1 cellular context compared by ENCODE assay signal in the genomic region with DNA sequence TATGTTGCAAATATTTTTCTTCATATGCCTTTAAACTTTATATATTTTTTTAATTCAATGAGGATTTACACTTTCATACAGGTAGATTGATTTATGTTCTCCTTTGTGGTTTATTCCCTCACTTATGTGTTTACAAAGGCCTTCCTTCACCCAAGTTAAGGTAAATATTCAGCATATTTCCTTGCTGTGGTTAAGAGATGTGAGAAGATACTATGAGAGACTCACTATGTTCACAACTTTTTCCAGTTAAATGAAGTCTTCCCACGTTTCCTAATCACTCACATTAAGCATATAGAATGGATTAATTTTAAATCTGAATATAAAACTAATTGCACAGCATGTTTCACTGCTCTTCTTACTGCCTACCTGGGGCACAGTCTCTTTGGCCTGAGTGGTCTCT.
TF ChIP-seq lines count a peak whose summit lies in the region.

No MANE protein-coding gene starts in this region.

TF ChIP-seq in GM23338, 12 proteins besides CTCF, POLR2A, EP300 and RAD21 (continued from another document):
- TF ChIP-seq, protein P1, sequence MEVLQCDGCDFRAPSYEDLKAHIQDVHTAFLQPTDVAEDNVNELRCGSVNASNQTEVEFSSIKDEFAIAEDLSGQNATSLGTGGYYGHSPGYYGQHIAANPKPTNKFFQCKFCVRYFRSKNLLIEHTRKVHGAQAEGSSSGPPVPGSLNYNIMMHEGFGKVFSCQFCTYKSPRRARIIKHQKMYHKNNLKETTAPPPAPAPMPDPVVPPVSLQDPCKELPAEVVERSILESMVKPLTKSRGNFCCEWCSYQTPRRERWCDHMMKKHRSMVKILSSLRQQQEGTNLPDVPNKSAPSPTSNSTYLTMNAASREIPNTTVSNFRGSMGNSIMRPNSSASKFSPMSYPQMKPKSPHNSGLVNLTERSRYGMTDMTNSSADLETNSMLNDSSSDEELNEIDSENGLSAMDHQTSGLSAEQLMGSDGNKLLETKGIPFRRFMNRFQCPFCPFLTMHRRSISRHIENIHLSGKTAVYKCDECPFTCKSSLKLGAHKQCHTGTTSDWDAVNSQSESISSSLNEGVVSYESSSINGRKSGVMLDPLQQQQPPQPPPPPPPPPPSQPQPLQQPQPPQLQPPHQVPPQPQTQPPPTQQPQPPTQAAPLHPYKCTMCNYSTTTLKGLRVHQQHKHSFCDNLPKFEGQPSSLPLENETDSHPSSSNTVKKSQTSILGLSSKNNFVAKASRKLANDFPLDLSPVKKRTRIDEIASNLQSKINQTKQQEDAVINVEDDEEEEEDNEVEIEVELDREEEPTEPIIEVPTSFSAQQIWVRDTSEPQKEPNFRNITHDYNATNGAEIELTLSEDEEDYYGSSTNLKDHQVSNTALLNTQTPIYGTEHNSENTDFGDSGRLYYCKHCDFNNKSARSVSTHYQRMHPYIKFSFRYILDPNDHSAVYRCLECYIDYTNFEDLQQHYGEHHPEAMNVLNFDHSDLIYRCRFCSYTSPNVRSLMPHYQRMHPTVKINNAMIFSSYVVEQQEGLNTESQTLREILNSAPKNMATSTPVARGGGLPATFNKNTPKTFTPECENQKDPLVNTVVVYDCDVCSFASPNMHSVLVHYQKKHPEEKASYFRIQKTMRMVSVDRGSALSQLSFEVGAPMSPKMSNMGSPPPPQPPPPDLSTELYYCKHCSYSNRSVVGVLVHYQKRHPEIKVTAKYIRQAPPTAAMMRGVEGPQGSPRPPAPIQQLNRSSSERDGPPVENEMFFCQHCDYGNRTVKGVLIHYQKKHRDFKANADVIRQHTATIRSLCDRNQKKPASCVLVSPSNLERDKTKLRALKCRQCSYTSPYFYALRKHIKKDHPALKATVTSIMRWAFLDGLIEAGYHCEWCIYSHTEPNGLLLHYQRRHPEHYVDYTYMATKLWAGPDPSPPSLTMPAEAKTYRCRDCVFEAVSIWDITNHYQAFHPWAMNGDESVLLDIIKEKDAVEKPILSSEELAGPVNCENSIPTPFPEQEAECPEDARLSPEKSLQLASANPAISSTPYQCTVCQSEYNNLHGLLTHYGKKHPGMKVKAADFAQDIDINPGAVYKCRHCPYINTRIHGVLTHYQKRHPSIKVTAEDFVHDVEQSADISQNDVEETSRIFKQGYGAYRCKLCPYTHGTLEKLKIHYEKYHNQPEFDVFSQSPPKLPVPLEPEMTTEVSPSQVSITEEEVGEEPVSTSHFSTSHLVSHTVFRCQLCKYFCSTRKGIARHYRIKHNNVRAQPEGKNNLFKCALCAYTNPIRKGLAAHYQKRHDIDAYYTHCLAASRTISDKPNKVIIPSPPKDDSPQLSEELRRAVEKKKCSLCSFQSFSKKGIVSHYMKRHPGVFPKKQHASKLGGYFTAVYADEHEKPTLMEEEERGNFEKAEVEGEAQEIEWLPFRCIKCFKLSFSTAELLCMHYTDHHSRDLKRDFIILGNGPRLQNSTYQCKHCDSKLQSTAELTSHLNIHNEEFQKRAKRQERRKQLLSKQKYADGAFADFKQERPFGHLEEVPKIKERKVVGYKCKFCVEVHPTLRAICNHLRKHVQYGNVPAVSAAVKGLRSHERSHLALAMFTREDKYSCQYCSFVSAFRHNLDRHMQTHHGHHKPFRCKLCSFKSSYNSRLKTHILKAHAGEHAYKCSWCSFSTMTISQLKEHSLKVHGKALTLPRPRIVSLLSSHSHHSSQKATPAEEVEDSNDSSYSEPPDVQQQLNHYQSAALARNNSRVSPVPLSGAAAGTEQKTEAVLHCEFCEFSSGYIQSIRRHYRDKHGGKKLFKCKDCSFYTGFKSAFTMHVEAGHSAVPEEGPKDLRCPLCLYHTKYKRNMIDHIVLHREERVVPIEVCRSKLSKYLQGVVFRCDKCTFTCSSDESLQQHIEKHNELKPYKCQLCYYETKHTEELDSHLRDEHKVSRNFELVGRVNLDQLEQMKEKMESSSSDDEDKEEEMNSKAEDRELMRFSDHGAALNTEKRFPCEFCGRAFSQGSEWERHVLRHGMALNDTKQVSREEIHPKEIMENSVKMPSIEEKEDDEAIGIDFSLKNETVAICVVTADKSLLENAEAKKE (CRISPR knock-in tag; IDR thresholded peaks at IDR 0.05) = no peak
